In genomic region chr22:49147171-49147570, GRCh38 we compare ENCODE assay signal across 8 cellular contexts.
"Had no signal": no experiment of that assay in that cellular context is flagged by ENCODE, and none has a peak within 500 bp of the region (broad histone marks: within the 10 kb centered on the region; RNA-seq: fewer than 3 reads in every experiment).

No MANE protein-coding gene starts in this region.

- H3K36me3 ChIP-seq: HAP-1 had no signal

- H3K4me3 ChIP-seq: GM23248, HAP-1, K562 had no signal

- DNase-seq: GM23248, GOT3, H7, HFFc6, IMR-90 had no signal

- H3K9ac ChIP-seq: GM23248 had no signal

- H3K4me1 ChIP-seq: HAP-1 had no signal

- H3K9me3 ChIP-seq: HAP-1 had no signal

- ATAC-seq: HCT116, K562 had no signal

- H2AFZ ChIP-seq: GM23248 had no signal

- H3K27ac ChIP-seq: GM23248 had no signal
